In genomic region chr1:172265905-172266304, GRCh38 we compare ENCODE assay signal across 17 cellular contexts.
DNase-seq lines count a peak whose midpoint lies in the region; ATAC-seq and TF ChIP-seq lines count a peak whose summit lies in the region.
"Had no signal": no experiment of that assay in that cellular context is flagged by ENCODE, and none has a peak within 500 bp of the region (broad histone marks: within the 10 kb centered on the region; RNA-seq: fewer than 3 reads in every experiment).

No MANE protein-coding gene starts in this region.

- no peak overlapping the region for H3K18ac ChIP-seq in trophoblast cell (ENCODE audit: low read length)

- no peak overlapping the region for H4K12ac ChIP-seq in trophoblast cell (ENCODE audit: low read depth, low read length)

- no peak overlapping the region for H3K9ac ChIP-seq in trophoblast cell (ENCODE audit: low read length)
- H3K9ac ChIP-seq: BLaER1 treated with 17β-estradiol and CSF1 and Interleukin-3, amounts not matched to agents 10 nM and 100 nM had no signal

- ATAC-seq in CD4-positive, CD25-positive, alpha-beta regulatory T cell (ENCODE audit: low read depth in 2 of 2) = no peak
- no peak for ATAC-seq in activated T-helper 17 cell treated with anti-CD3 and anti-CD28 coated beads, Interleukin-2, amount 50 U/mL, for 72 hours (replicated peaks)
- ATAC-seq: GM12878, GM23338 had no signal

- no peak overlapping the region for H3K23ac ChIP-seq in trophoblast cell (ENCODE audit: low read length)

- peaks cover 10% of the 10 kb centered on the region for H3K9me3 Mint-ChIP-seq in activated T-cell treated with anti-CD3 and anti-CD28 coated beads, Interleukin-2, amount 50 U/mL, for 24 hours
- peaks cover 0 to 6% (median 4%) of the 10 kb centered on the region in 7 donors for H3K9me3 Mint-ChIP-seq in CD4-positive, CD25-positive, alpha-beta regulatory T cell
- H3K9me3 Mint-ChIP-seq in activated T-helper 17 cell treated with anti-CD3 and anti-CD28 coated beads, Interleukin-2, amount 50 U/mL, for 72 hours = peaks cover 4% of the 10 kb centered on the region
- peaks cover 14% of the 10 kb centered on the region for H3K9me3 Mint-ChIP-seq in nephron
- H3K9me3 Mint-ChIP-seq: GM23338 had no signal

- H2AFZ ChIP-seq in trophoblast cell (ENCODE audit: insufficient read depth, low read length, poor library complexity) = no peak overlapping the region
- H2AFZ ChIP-seq: GM23338 had no signal

- H3K9me3 ChIP-seq in CD4-positive, CD25-positive, alpha-beta regulatory T cell (ENCODE audit: control insufficient read depth in 2 of 2, low read length in 2 of 2) = peaks cover 5 to 7% of the 10 kb centered on the region in 2 experiments
- H3K9me3 ChIP-seq in trophoblast cell (ENCODE audit: insufficient read depth, low read depth, low read length) = peaks cover 8% of the 10 kb centered on the region

- no peak overlapping the region for H3K4ac ChIP-seq in trophoblast cell (ENCODE audit: low read depth, low read length)

- H2AK5ac ChIP-seq in trophoblast cell (ENCODE audit: low read length) = no peak overlapping the region

- no peaks in the 10 kb centered on the region for H3K27me3 Mint-ChIP-seq in activated T-cell treated with anti-CD3 and anti-CD28 coated beads, Interleukin-2, amount 50 U/mL, for 24 hours
- H3K27me3 Mint-ChIP-seq in CD4-positive, CD25-positive, alpha-beta regulatory T cell = no peaks in the 10 kb centered on the region
- no peaks in the 10 kb centered on the region for H3K27me3 Mint-ChIP-seq in activated T-helper 17 cell treated with anti-CD3 and anti-CD28 coated beads, Interleukin-2, amount 50 U/mL, for 72 hours
- H3K27me3 Mint-ChIP-seq in nephron (ENCODE audit: low read depth) = no peaks in the 10 kb centered on the region
- H3K27me3 Mint-ChIP-seq: CD4-positive, alpha-beta T cell had no signal

- no peak overlapping the region for H4K91ac ChIP-seq in trophoblast cell (ENCODE audit: low read depth, low read length)

- H3K27ac Mint-ChIP-seq in activated T-cell treated with anti-CD3 and anti-CD28 coated beads, Interleukin-2, amount 50 U/mL, for 24 hours = peak overlapping the region; percentile 56
- peak overlapping the region in 2 of 3 donors; percentile 7 to 60 for H3K27ac Mint-ChIP-seq in CD4-positive, CD25-positive, alpha-beta regulatory T cell
- no peak overlapping the region for H3K27ac Mint-ChIP-seq in activated T-helper 17 cell treated with anti-CD3 and anti-CD28 coated beads, Interleukin-2, amount 50 U/mL, for 72 hours
- H3K27ac Mint-ChIP-seq in nephron = peak overlapping the region; percentile 48 to 65 (median 57)
- H3K27ac Mint-ChIP-seq: CD4-positive, alpha-beta T cell; GM23338 had no signal

- H3K79me2 ChIP-seq in trophoblast cell (ENCODE audit: control insufficient read depth, insufficient read depth, low read length, poor library complexity) = no peaks in the 10 kb centered on the region

- no peaks in the 10 kb centered on the region for H3K27me3 ChIP-seq in CD4-positive, CD25-positive, alpha-beta regulatory T cell (ENCODE audit: control insufficient read depth, insufficient read depth, low read length)
- H3K27me3 ChIP-seq in H7 (ENCODE audit: control insufficient read depth, insufficient read depth, low read length) (no peaks in the 10 kb centered on the region), trophoblast cell (ENCODE audit: insufficient read depth, low read length) (no peaks in the 10 kb centered on the region)
- H3K27me3 ChIP-seq: BLaER1 treated with 17β-estradiol and CSF1 and Interleukin-3, amounts not matched to agents 10 nM and 100 nM had no signal

- no peak overlapping the region for H3K27ac ChIP-seq in CD4-positive, CD25-positive, alpha-beta regulatory T cell (ENCODE audit: insufficient read depth, low read length, poor library complexity, severe bottlenecking)
- H3K27ac ChIP-seq in trophoblast cell (ENCODE audit: low read depth, low read length) = no peak overlapping the region
- H3K27ac ChIP-seq: BLaER1 treated with 17β-estradiol and CSF1 and Interleukin-3, amounts not matched to agents 10 nM and 100 nM had no signal

- no peak overlapping the region for H3K4me2 ChIP-seq in trophoblast cell (ENCODE audit: low read length)
- H3K4me2 ChIP-seq: BLaER1 treated with 17β-estradiol and CSF1 and Interleukin-3, amounts not matched to agents 10 nM and 100 nM; GM23338 had no signal

- WGBS in trophoblast cell (ENCODE audit: extremely low coverage, insufficient coverage, insufficient read length) = no CpG with 5 or more reads among the region's 1 CpG

- H3K4me3 ChIP-seq in CD4-positive, CD25-positive, alpha-beta regulatory T cell (ENCODE audit: low read depth, low read length) = no peak overlapping the region
- H3K4me3 ChIP-seq in H7 (ENCODE audit: insufficient read depth, low read depth, low read length) (no peak overlapping the region), trophoblast cell (ENCODE audit: low read depth, low read length) (no peak overlapping the region)
- H3K4me3 ChIP-seq: BLaER1 treated with 17β-estradiol and CSF1 and Interleukin-3, amounts not matched to agents 10 nM and 100 nM; GM12878; GM23338 had no signal

- no peak overlapping the region for H2BK5ac ChIP-seq in trophoblast cell (ENCODE audit: low read depth, low read length, poor library complexity)

- H3K4me1 Mint-ChIP-seq in activated T-cell treated with anti-CD3 and anti-CD28 coated beads, Interleukin-2, amount 50 U/mL, for 24 hours (ENCODE audit: low read depth) = peaks cover 43% of the 10 kb centered on the region
- H3K4me1 Mint-ChIP-seq in CD4-positive, CD25-positive, alpha-beta regulatory T cell = peaks cover 6 to 25% (median 11%) of the 10 kb centered on the region in 4 donors
- peaks cover 5% of the 10 kb centered on the region for H3K4me1 Mint-ChIP-seq in activated T-helper 17 cell treated with anti-CD3 and anti-CD28 coated beads, Interleukin-2, amount 50 U/mL, for 72 hours
- H3K4me1 Mint-ChIP-seq in nephron = peaks cover 38% of the 10 kb centered on the region

- H3K79me1 ChIP-seq in trophoblast cell (ENCODE audit: low read length) = no peaks in the 10 kb centered on the region

- no peak overlapping the region for H4K8ac ChIP-seq in trophoblast cell (ENCODE audit: low read depth, low read length)

- no peak overlapping the region for H3K4me3 Mint-ChIP-seq in activated T-cell treated with anti-CD3 and anti-CD28 coated beads, Interleukin-2, amount 50 U/mL, for 24 hours
- no peak overlapping the region for H3K4me3 Mint-ChIP-seq in CD4-positive, CD25-positive, alpha-beta regulatory T cell
- H3K4me3 Mint-ChIP-seq in activated T-helper 17 cell treated with anti-CD3 and anti-CD28 coated beads, Interleukin-2, amount 50 U/mL, for 72 hours = peak overlapping the region; percentile 12
- H3K4me3 Mint-ChIP-seq in nephron = no peak overlapping the region
- H3K4me3 Mint-ChIP-seq: CD4-positive, alpha-beta T cell; GM23338; H9 had no signal

- H3K4me1 ChIP-seq in CD4-positive, CD25-positive, alpha-beta regulatory T cell (ENCODE audit: control insufficient read depth, insufficient read depth, low read length, poor library complexity, severe bottlenecking) = no peaks in the 10 kb centered on the region
- no peaks in the 10 kb centered on the region for H3K4me1 ChIP-seq in trophoblast cell (ENCODE audit: control insufficient read depth in 1 of 2, insufficient read depth in 2 of 2, low read length in 2 of 2)
- H3K4me1 ChIP-seq: BLaER1 treated with 17β-estradiol and CSF1 and Interleukin-3, amounts not matched to agents 10 nM and 100 nM had no signal

- peaks cover 2% of the 10 kb centered on the region for H3K36me3 Mint-ChIP-seq in activated T-cell treated with anti-CD3 and anti-CD28 coated beads, Interleukin-2, amount 50 U/mL, for 24 hours (ENCODE audit: low read depth)
- H3K36me3 Mint-ChIP-seq in CD4-positive, CD25-positive, alpha-beta regulatory T cell = peaks cover 4% of the 10 kb centered on the region
- no peaks in the 10 kb centered on the region for H3K36me3 Mint-ChIP-seq in activated T-helper 17 cell treated with anti-CD3 and anti-CD28 coated beads, Interleukin-2, amount 50 U/mL, for 72 hours (ENCODE audit: low read depth)
- H3K36me3 Mint-ChIP-seq in nephron (ENCODE audit: low read depth) = peaks cover 8% of the 10 kb centered on the region

- H3K36me3 ChIP-seq in CD4-positive, CD25-positive, alpha-beta regulatory T cell (ENCODE audit: control insufficient read depth, insufficient read depth, low read length) = no peaks in the 10 kb centered on the region
- H3K36me3 ChIP-seq in H7 (replicated peaks; ENCODE audit: control insufficient read depth, insufficient read depth, low read length) (no peaks in the 10 kb centered on the region), trophoblast cell (ENCODE audit: control insufficient read depth in 1 of 2, insufficient read depth in 2 of 2, low read length in 2 of 2) (no peaks in the 10 kb centered on the region)
- H3K36me3 ChIP-seq: BLaER1 treated with 17β-estradiol and CSF1 and Interleukin-3, amounts not matched to agents 10 nM and 100 nM had no signal

- no peak for DNase-seq in activated T-cell treated with anti-CD3 and anti-CD28 coated beads, Interleukin-2, amount 50 U/mL, for 24 hours
- no peak for DNase-seq in activated T-cell treated with anti-CD3 and anti-CD28 coated beads, Interleukin-2, amount 50 U/mL, for 48 hours
- no peak for DNase-seq in CD4-positive, CD25-positive, alpha-beta regulatory T cell
- DNase-seq in H7 (no peak), trophoblast cell (no peak)
- DNase-seq: 8988T; ACHN; Calu3; CD4-positive, alpha-beta T cell; DMS 273 treated with DMSO at 0.1 percent for 48 hours; DMS79; H9 had no signal

- TF ChIP-seq CTCF in nephron (IDR thresholded peaks at IDR 0.05; ENCODE audit: unreplicated experiment in 3 of 3) = no peak

- H3K14ac ChIP-seq in trophoblast cell (ENCODE audit: low read length) = no peak overlapping the region

- no peak overlapping the region for H2BK12ac ChIP-seq in trophoblast cell (ENCODE audit: low read length)

- H2BK120ac ChIP-seq in trophoblast cell (ENCODE audit: insufficient read depth, low read length, poor library complexity) = no peak overlapping the region
